ENCODE assay signal across 7 cellular contexts in the genomic region with DNA sequence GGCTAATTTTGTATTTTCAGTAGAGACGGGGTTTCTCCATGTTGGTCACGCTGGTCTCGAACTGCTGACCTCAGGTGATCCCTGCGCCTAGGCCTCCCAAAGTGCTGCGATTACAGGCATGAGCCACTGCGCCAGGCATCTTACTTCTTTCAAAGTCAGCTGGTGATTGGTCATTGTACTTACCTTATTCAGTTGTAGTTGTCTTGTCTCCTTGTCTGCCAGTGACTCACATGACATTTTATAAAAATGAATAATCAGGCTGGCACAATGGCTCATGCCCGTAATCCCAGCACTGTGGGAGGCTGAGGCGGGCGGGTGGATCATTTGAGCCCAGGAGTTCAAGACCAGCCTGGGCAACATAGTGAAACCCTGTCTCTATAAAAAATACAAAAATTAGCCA. TPM values are rescaled to one million over a fixed set of nuclear protein-coding genes. Genes with fewer than 3 reads are reported as not detected.
DNase-seq lines count a peak whose midpoint lies in the region; ATAC-seq, FAIRE-seq and TF ChIP-seq lines count a peak whose summit lies in the region.
"Not testable (repeated sequence)": the region's sequence is repeated elsewhere in the genome, so short reads cannot be mapped to it uniquely, and the experiment has no call there.

No MANE protein-coding gene starts in this region.

- DNase-seq in ACHN (peak; percentile 53), H54 (ENCODE audit: insufficient read length, low spot score) (peak; percentile 72), NCI-H146 (lab: John Stamatoyannopoulos, UW) (peak; percentile 2), SJSA1 (ENCODE audit: low read depth in 1 of 2, low spot score in 2 of 2) (peak; percentile 11 to 47), epithelial cell of prostate (ENCODE audit: low read depth, low spot score) (peak; percentile 56), osteocyte (ENCODE audit: extremely low spot score, unreplicated experiment) (peak; percentile 38)

- H3K9me3 Mint-ChIP-seq in activated T-helper 17 cell treated with anti-CD3 and anti-CD28 coated beads, Interleukin-2, amount 50 U/mL, for 72 hours; osteocyte (ENCODE audit: unreplicated experiment): not testable (repeated sequence)

- not testable (repeated sequence) for H3K4me1 ChIP-seq in SJSA1 (replicated peaks)

- not testable (repeated sequence) for H3K9me3 ChIP-seq in SJSA1 (replicated peaks)

- peak; percentile 23 for FAIRE-seq in H54 (lab: Jason Lieb, UNC)

- H3K4me1 Mint-ChIP-seq in activated T-helper 17 cell treated with anti-CD3 and anti-CD28 coated beads, Interleukin-2, amount 50 U/mL, for 72 hours; osteocyte (ENCODE audit: unreplicated experiment): not testable (repeated sequence)

- not testable (repeated sequence) for H3K36me3 Mint-ChIP-seq in activated T-helper 17 cell treated with anti-CD3 and anti-CD28 coated beads, Interleukin-2, amount 50 U/mL, for 72 hours (ENCODE audit: low read depth); osteocyte (ENCODE audit: unreplicated experiment)

- not testable (repeated sequence) for H3K27ac ChIP-seq in SJSA1, epithelial cell of prostate

- H3K4me3 ChIP-seq in SJSA1, result not testable (repeated sequence)

- in situ Hi-C loops in ACHN (cut with HindIII; ENCODE audit: low pct_ligation_motif_present, low pct_unique_long_range_greater_than_20kb, low sequenced_read_pairs), result not testable (repeated sequence)

- not testable (repeated sequence) for H3K36me3 ChIP-seq in SJSA1

- not testable (repeated sequence) for H3K27me3 Mint-ChIP-seq in activated T-helper 17 cell treated with anti-CD3 and anti-CD28 coated beads, Interleukin-2, amount 50 U/mL, for 72 hours; osteocyte (ENCODE audit: unreplicated experiment)

- H3K4me3 Mint-ChIP-seq in activated T-helper 17 cell treated with anti-CD3 and anti-CD28 coated beads, Interleukin-2, amount 50 U/mL, for 72 hours; osteocyte (ENCODE audit: unreplicated experiment): not testable (repeated sequence)

- not testable (repeated sequence) for TF ChIP-seq POLR2A in H54 (IDR thresholded peaks at IDR 0.05; ENCODE audit: low read depth, low read length)

- TF ChIP-seq CTCF in osteocyte (IDR thresholded peaks at IDR 0.05), result not testable (repeated sequence)

- ATAC-seq in activated T-helper 17 cell treated with anti-CD3 and anti-CD28 coated beads, Interleukin-2, amount 50 U/mL, for 72 hours (replicated peaks), result peak; percentile 63

- not testable (repeated sequence) for H3K27ac Mint-ChIP-seq in activated T-helper 17 cell treated with anti-CD3 and anti-CD28 coated beads, Interleukin-2, amount 50 U/mL, for 72 hours; osteocyte (ENCODE audit: unreplicated experiment)

- H3K27me3 ChIP-seq in SJSA1 (replicated peaks), result not testable (repeated sequence)

RNA-seq across cellular contexts. Expression of a gene that starts 7.0 kb away (rescaled TPM):
- 11.1 and 12.8 TPM in 2 replicates for total RNA-seq in SJSA1 (2014; rRNA removed; shearing (Covaris generic))
- total RNA-seq in activated T-helper 17 cell treated with anti-CD3 and anti-CD28 coated beads, Interleukin-2, amount 50 U/mL, for 72 hours, result 10 to 100 TPM in 1 of 2 donors, 1 to 10 TPM in 1; 8.7 to 13.4 TPM
- total RNA-seq in osteocyte, result 4.2 and 4.5 TPM in 2 replicates

RNA-seq across cellular contexts. Expression of a gene that starts 9.9 kb away (rescaled TPM):
- total RNA-seq in SJSA1 (2014; rRNA removed; shearing (Covaris generic)), result 36.9 and 41.8 TPM in 2 replicates
- total RNA-seq in activated T-helper 17 cell treated with anti-CD3 and anti-CD28 coated beads, Interleukin-2, amount 50 U/mL, for 72 hours, result 10 to 100 TPM; 11.3 to 14.2 TPM
- total RNA-seq in osteocyte, result 12.3 and 14.2 TPM in 2 replicates

RNA-seq across cellular contexts. Expression of a gene that starts 35.5 kb away (rescaled TPM):
- 457 and 813 TPM in 2 replicates for total RNA-seq in SJSA1 (2014; rRNA removed; shearing (Covaris generic))
- 100 to 1,000 TPM; 290 to 425 TPM for total RNA-seq in activated T-helper 17 cell treated with anti-CD3 and anti-CD28 coated beads, Interleukin-2, amount 50 U/mL, for 72 hours
- 293 and 307 TPM in 2 replicates for total RNA-seq in osteocyte

RNA-seq across cellular contexts. Expression of a gene that starts 35.6 kb away (rescaled TPM):
- 17.1 and 25.8 TPM in 2 replicates for total RNA-seq in SJSA1 (2014; rRNA removed; shearing (Covaris generic))
- total RNA-seq in activated T-helper 17 cell treated with anti-CD3 and anti-CD28 coated beads, Interleukin-2, amount 50 U/mL, for 72 hours, result 10 to 100 TPM; 50.1 to 79.5 TPM
- 32.6 and 35.3 TPM in 2 replicates for total RNA-seq in osteocyte

Comparison
In these comparisons a context has a peak if more than half of its experiments do, and no peak if none do; other contexts are left out.
1. DNase-seq: peak in every context shown above with its lines; median percentile 72 in H54; 56 in epithelial cell of prostate; 53 in ACHN; 38 in osteocyte; 29 in SJSA1; 2 in NCI-H146.